In genomic region chr16:48810803-48811453, GRCh38 we compare ENCODE assay signal across 17 cellular contexts.
A peak's percentile ranks its signal among the peaks of the same experiment; 100 is the strongest.
DNase-seq lines count a peak whose midpoint lies in the region; ATAC-seq and TF ChIP-seq lines count a peak whose summit lies in the region.
"Had no signal": no experiment of that assay in that cellular context is flagged by ENCODE, and none has a peak within 500 bp of the region (broad histone marks: within the 10 kb centered on the region; RNA-seq: fewer than 3 reads in every experiment).

No MANE protein-coding gene starts in this region.

- H3K9ac ChIP-seq in BLaER1 (no peak overlapping the region), HUES64 (ENCODE audit: low read depth, low read length) (peak overlapping the region; percentile 38; the same call in 1 of the 2 replicates), parathyroid adenoma (no peak overlapping the region)

- no peak for TF ChIP-seq CTCF in parathyroid adenoma (IDR thresholded peaks at IDR 0.05)

- no peaks in the 10 kb centered on the region for H4K20me1 ChIP-seq in BLaER1

- H3K27me3 ChIP-seq in BLaER1, result 0 out of 2 replicates have a peak, but pooled peaks cover 7% of the 10 kb centered on the region
- H3K27me3 ChIP-seq in HUES64 (ENCODE audit: insufficient read depth, low read length), result peaks cover 52% of the 10 kb centered on the region
- H3K27me3 ChIP-seq in iPS DF 6.9 (ENCODE audit: control insufficient read depth, insufficient read depth, low read length), result peaks cover 10% of the 10 kb centered on the region
- H3K27me3 ChIP-seq in parathyroid adenoma (ENCODE audit: control insufficient read depth, insufficient read depth, low read length), result peaks cover 7% of the 10 kb centered on the region

- H3K9me3 ChIP-seq in BLaER1 (peaks cover 11% of the 10 kb centered on the region), HUES64 (ENCODE audit: insufficient read depth, low read depth, low read length) (no peaks in the 10 kb centered on the region), iPS DF 6.9 (ENCODE audit: control insufficient read depth, insufficient read depth, low read length) (no peaks in the 10 kb centered on the region), parathyroid adenoma (ENCODE audit: control insufficient read depth, low read length) (no peaks in the 10 kb centered on the region)
- H3K9me3 ChIP-seq: uterus had no signal

- ATAC-seq in GM21529 (IDR thresholded peaks at IDR 0.05; ENCODE audit: unreplicated experiment) (no peak), GM19324 (IDR thresholded peaks at IDR 0.05; ENCODE audit: low FRiP score, unreplicated experiment) (no peak), HG02678 (IDR thresholded peaks at IDR 0.05; ENCODE audit: unreplicated experiment) (no peak)

- H2AFZ ChIP-seq in parathyroid adenoma, result peak overlapping the region; percentile 79

- 2% methylated on average over 70 of the region's 70 CpGs for WGBS in HUES64
- no CpG with 5 or more reads among the region's 70 CpGs for WGBS in iPS DF 6.9 (ENCODE audit: insufficient coverage, insufficient read length)

- H3K4me1 ChIP-seq in BLaER1, result peaks cover 27% of the 10 kb centered on the region
- H3K4me1 ChIP-seq in HUES64 (ENCODE audit: insufficient read depth, low read length), result peaks cover 5% of the 10 kb centered on the region
- no peaks in the 10 kb centered on the region; the same call in 1 of the 2 replicates for H3K4me1 ChIP-seq in iPS DF 6.9 (ENCODE audit: control insufficient read depth, insufficient read depth, low read length)
- no peaks in the 10 kb centered on the region for H3K4me1 ChIP-seq in parathyroid adenoma

- H3K79me2 ChIP-seq in parathyroid adenoma, result no peaks in the 10 kb centered on the region

- no peaks in the 10 kb centered on the region for H3K36me3 ChIP-seq in BLaER1
- no peaks in the 10 kb centered on the region for H3K36me3 ChIP-seq in HUES64 (ENCODE audit: insufficient read depth, low read length)
- H3K36me3 ChIP-seq in iPS DF 6.9 (ENCODE audit: control insufficient read depth, insufficient read depth, low read length), result no peaks in the 10 kb centered on the region
- H3K36me3 ChIP-seq in parathyroid adenoma (ENCODE audit: control insufficient read depth, insufficient read depth, low read length), result no peaks in the 10 kb centered on the region
- H3K36me3 ChIP-seq: uterus had no signal

- H3K4me3 ChIP-seq in BLaER1 (no peak overlapping the region), HUES64 (ENCODE audit: low read length) (peak overlapping the region; percentile 49), iPS DF 6.9 (ENCODE audit: low read length) (peak overlapping the region; percentile 43; the same call in 1 of the 2 replicates), parathyroid adenoma (ENCODE audit: low read depth, low read length) (no peak overlapping the region)
- H3K4me3 ChIP-seq: uterus had no signal

- no peak for DNase-seq in iPS DF 6.9 (ENCODE audit: low read depth, low spot score)
- no peak for DNase-seq in GM19238 (ENCODE audit: insufficient read length, low spot score)
- DNase-seq: activated naive CD4-positive, alpha-beta T cell treated with anti-CD3 and anti-CD28 coated beads for 36 hours; EL; GOT3; NCI-H1694; NCI-H510A; stimulated activated CD4-positive, alpha-beta T cell treated with anti-CD3 and anti-CD28 coated beads, Interleukin-12 subunit alpha, Interleukin-12 subunit beta, amount 100 ng/mL, for 4 hours; stimulated activated naive CD4-positive, alpha-beta T cell treated with Interleukin-2 at 50 U/mL for 16 hours; T-helper 9 cell; uterus had no signal

- H3K4me2 ChIP-seq in BLaER1 (peak overlapping the region; percentile 65), parathyroid adenoma (ENCODE audit: low read length) (peak overlapping the region; percentile 35)

- H3K27ac ChIP-seq in BLaER1, result no peak overlapping the region
- H3K27ac ChIP-seq in HUES64 (ENCODE audit: low read depth, low read length), result no peak overlapping the region
- no peak overlapping the region for H3K27ac ChIP-seq in iPS DF 6.9 (ENCODE audit: low read length)
- H3K27ac ChIP-seq in parathyroid adenoma, result no peak overlapping the region
- H3K27ac ChIP-seq: uterus had no signal

Comparison
In these comparisons a context has a peak if more than half of its experiments do, and no peak if none do; other contexts are left out.
1. H3K4me3 ChIP-seq: peak in HUES64 (single experiment) and iPS DF 6.9 (single experiment); none in BLaER1 (single experiment) and parathyroid adenoma (single experiment).